In genomic region chr16:84143784-84144199, GRCh38 we compare ENCODE assay signal across 11 cellular contexts. TPM values are rescaled to one million over a fixed set of nuclear protein-coding genes. Genes with fewer than 3 reads are reported as not detected.
DNase-seq lines count a peak whose midpoint lies in the region; ATAC-seq lines count a peak whose summit lies in the region.
"Had no signal": no experiment of that assay in that cellular context is flagged by ENCODE, and none has a peak within 500 bp of the region (broad histone marks: within the 10 kb centered on the region; RNA-seq: fewer than 3 reads in every experiment).

No MANE protein-coding gene starts in this region.

- H3K27me3 Mint-ChIP-seq in activated CD4-positive, alpha-beta T cell treated with anti-CD3 and anti-CD28 coated beads, Interleukin-2, amount 10 ng/mL, durations not matched to agents 7 days and 5 days: peaks cover 4% of the 10 kb centered on the region
- no peaks in the 10 kb centered on the region for H3K27me3 Mint-ChIP-seq in activated naive CD8-positive, alpha-beta T cell treated with anti-CD3 and anti-CD28 coated beads for 36 hours

- H3K4me1 ChIP-seq in thymus (ENCODE audit: control insufficient read depth, insufficient read depth, low read length): peaks cover 13% of the 10 kb centered on the region

- POLR2A ChIA-PET in activated CD4-positive, alpha-beta T cell treated with anti-CD3 and anti-CD28 coated beads, Interleukin-2, amount 10 ng/mL, durations not matched to agents 7 days and 5 days (lab: Charles Lee): no interaction called here

- no peaks in the 10 kb centered on the region for H3K9me3 Mint-ChIP-seq in activated CD4-positive, alpha-beta T cell treated with anti-CD3 and anti-CD28 coated beads, Interleukin-2, amount 10 ng/mL, durations not matched to agents 7 days and 5 days
- no peaks in the 10 kb centered on the region for H3K9me3 Mint-ChIP-seq in activated naive CD8-positive, alpha-beta T cell treated with anti-CD3 and anti-CD28 coated beads for 36 hours

- H3K36me3 ChIP-seq in thymus (ENCODE audit: control insufficient read depth, insufficient read depth): no peaks in the 10 kb centered on the region

- no peak overlapping the region for H3K27ac ChIP-seq in thymus (ENCODE audit: low read depth)
- H3K27ac ChIP-seq: foreskin keratinocyte had no signal

- H3K27ac Mint-ChIP-seq in activated CD4-positive, alpha-beta T cell treated with anti-CD3 and anti-CD28 coated beads, Interleukin-2, amount 10 ng/mL, durations not matched to agents 7 days and 5 days: peak overlapping the region; percentile 80
- peak overlapping the region; percentile 88 for H3K27ac Mint-ChIP-seq in activated naive CD8-positive, alpha-beta T cell treated with anti-CD3 and anti-CD28 coated beads for 36 hours

- H3K4me1 Mint-ChIP-seq in activated CD4-positive, alpha-beta T cell treated with anti-CD3 and anti-CD28 coated beads, Interleukin-2, amount 10 ng/mL, durations not matched to agents 7 days and 5 days: peaks cover 26% of the 10 kb centered on the region
- peaks cover 31% of the 10 kb centered on the region for H3K4me1 Mint-ChIP-seq in activated naive CD8-positive, alpha-beta T cell treated with anti-CD3 and anti-CD28 coated beads for 36 hours

- CTCF ChIA-PET in activated CD4-positive, alpha-beta T cell treated with anti-CD3 and anti-CD28 coated beads, Interleukin-2, amount 10 ng/mL, durations not matched to agents 7 days and 5 days (lab: Charles Lee): interaction anchor here (0.6 to 2.3 kb wide), 2 partner anchors 43 to 168 kb away, joined by 3 to 12 read pairs; partner anchors contain the start of gene TAF1C

- H3K36me3 Mint-ChIP-seq in activated CD4-positive, alpha-beta T cell treated with anti-CD3 and anti-CD28 coated beads, Interleukin-2, amount 10 ng/mL, durations not matched to agents 7 days and 5 days (ENCODE audit: low read depth): no peaks in the 10 kb centered on the region
- peaks cover 6% of the 10 kb centered on the region for H3K36me3 Mint-ChIP-seq in activated naive CD8-positive, alpha-beta T cell treated with anti-CD3 and anti-CD28 coated beads for 36 hours

- ATAC-seq in left lobe of liver (peak; percentile 16), HG02852 (IDR thresholded peaks at IDR 0.05; ENCODE audit: unreplicated experiment) (no peak)

- H3K4me3 Mint-ChIP-seq in activated CD4-positive, alpha-beta T cell treated with anti-CD3 and anti-CD28 coated beads, Interleukin-2, amount 10 ng/mL, durations not matched to agents 7 days and 5 days: peak overlapping the region; percentile 96
- peak overlapping the region; percentile 97 for H3K4me3 Mint-ChIP-seq in activated naive CD8-positive, alpha-beta T cell treated with anti-CD3 and anti-CD28 coated beads for 36 hours

- no peaks in the 10 kb centered on the region for H3K9me3 ChIP-seq in thymus (ENCODE audit: control insufficient read depth)

- no peaks in the 10 kb centered on the region for H3K27me3 ChIP-seq in thymus (ENCODE audit: control insufficient read depth, insufficient read depth)

- H3K4me3 ChIP-seq in thymus (ENCODE audit: low read length): peak overlapping the region; percentile 90

- WGBS in thymus: 66% methylated on average over 13 of the region's 13 CpGs

- no peak for DNase-seq in activated CD4-positive, alpha-beta T cell treated with anti-CD3 and anti-CD28 coated beads, Interleukin-2, amount 10 ng/mL, durations not matched to agents 7 days and 5 days
- DNase-seq in activated CD4-positive, alpha-beta T cell treated with anti-CD3 and anti-CD28 coated beads, Interleukin-2, amount 50 U/mL, for 1 hour: no peak
- no peak for DNase-seq in activated naive CD8-positive, alpha-beta T cell treated with anti-CD3 and anti-CD28 coated beads for 36 hours
- DNase-seq in left lobe of liver (ENCODE audit: low spot score) (no peak), amniotic stem cell (lab: John Stamatoyannopoulos, UW) (no peak)
- DNase-seq in activated CD4-positive, CD25-positive, alpha-beta regulatory T cell (lab: John Stamatoyannopoulos, UW): no peak
- DNase-seq: DMS79 had no signal

RNA-seq across cellular contexts. Expression of gene HSDL1, which starts 1.2 kb away (rescaled TPM):
- 10 to 100 TPM in 1 of 2 experiments, 1 to 10 TPM in 1; 8.8 to 10.6 TPM for total RNA-seq in activated CD4-positive, alpha-beta T cell treated with anti-CD3 and anti-CD28 coated beads, Interleukin-2, amount 10 ng/mL, durations not matched to agents 7 days and 5 days
- 10 to 100 TPM; 13.2 to 13.9 TPM for total RNA-seq in activated naive CD8-positive, alpha-beta T cell treated with anti-CD3 and anti-CD28 coated beads for 36 hours
- total RNA-seq in left lobe of liver: 4.7 TPM
- 21.4 TPM for polyA plus RNA-seq in thymus

RNA-seq across cellular contexts. Expression of gene DNAAF1, which starts 1.3 kb away (rescaled TPM):
- total RNA-seq in activated CD4-positive, alpha-beta T cell treated with anti-CD3 and anti-CD28 coated beads, Interleukin-2, amount 10 ng/mL, durations not matched to agents 7 days and 5 days: under 1 TPM in 1 of 2 experiments, not detected in 1; 0.25 TPM
- total RNA-seq in activated naive CD8-positive, alpha-beta T cell treated with anti-CD3 and anti-CD28 coated beads for 36 hours: under 1 TPM in 1 of 2 experiments, not detected in 1; 0.33 TPM
- total RNA-seq in left lobe of liver: not detected
- 3.1 TPM for polyA plus RNA-seq in thymus
- total RNA-seq: foreskin keratinocyte, M059J had no signal
- polyA plus RNA-seq: foreskin keratinocyte had no signal

RNA-seq across cellular contexts. Expression of gene MBTPS1, which starts 27.1 kb away (rescaled TPM):
- 10 to 100 TPM; 57.3 to 61.9 TPM for total RNA-seq in activated CD4-positive, alpha-beta T cell treated with anti-CD3 and anti-CD28 coated beads, Interleukin-2, amount 10 ng/mL, durations not matched to agents 7 days and 5 days
- total RNA-seq in activated naive CD8-positive, alpha-beta T cell treated with anti-CD3 and anti-CD28 coated beads for 36 hours: 10 to 100 TPM; 29.6 to 30.2 TPM
- total RNA-seq in left lobe of liver: 41.3 TPM
- 65.6 TPM for polyA plus RNA-seq in thymus

RNA-seq across cellular contexts. Expression of gene TAF1C, which starts 43.1 kb away (rescaled TPM):
- 10 to 100 TPM; 52.1 to 60.8 TPM for total RNA-seq in activated CD4-positive, alpha-beta T cell treated with anti-CD3 and anti-CD28 coated beads, Interleukin-2, amount 10 ng/mL, durations not matched to agents 7 days and 5 days
- 10 to 100 TPM; 53.8 to 54.3 TPM for total RNA-seq in activated naive CD8-positive, alpha-beta T cell treated with anti-CD3 and anti-CD28 coated beads for 36 hours
- 19.9 TPM for total RNA-seq in left lobe of liver
- polyA plus RNA-seq in thymus: 72.3 TPM

RNA-seq across cellular contexts. Expression of gene ADAD2, which starts 47.2 kb away (rescaled TPM):
- not detected for total RNA-seq in activated CD4-positive, alpha-beta T cell treated with anti-CD3 and anti-CD28 coated beads, Interleukin-2, amount 10 ng/mL, durations not matched to agents 7 days and 5 days
- 1 to 10 TPM in 1 of 2 experiments, under 1 TPM in 1; 0.66 to 1.5 TPM for total RNA-seq in activated naive CD8-positive, alpha-beta T cell treated with anti-CD3 and anti-CD28 coated beads for 36 hours
- not detected for total RNA-seq in left lobe of liver
- 0.71 TPM for polyA plus RNA-seq in thymus
- total RNA-seq: foreskin keratinocyte, M059J had no signal
- polyA plus RNA-seq: foreskin keratinocyte had no signal
